In the genomic region with DNA sequence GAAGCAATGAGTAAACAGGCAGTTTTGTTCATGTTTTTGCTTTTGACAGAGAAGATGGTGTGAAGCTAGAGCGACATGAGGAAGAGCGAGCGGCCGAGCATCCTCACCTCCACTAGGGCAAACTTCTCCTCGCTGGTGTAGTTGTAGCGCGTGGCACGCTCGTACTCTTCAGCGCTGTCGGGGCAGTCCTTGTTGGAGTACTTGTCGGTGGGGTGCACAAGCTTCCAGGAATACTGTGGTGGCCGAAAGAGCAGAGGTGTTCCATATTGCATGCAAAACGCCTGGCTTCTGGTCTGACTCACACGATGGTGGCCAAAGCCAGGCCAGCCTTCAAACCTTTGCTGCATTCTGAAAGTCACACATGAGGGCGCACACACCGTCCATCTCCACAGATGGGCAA, we compare ENCODE assay signal across 1 cellular context.
TF ChIP-seq lines count a peak whose summit lies in the region.

No MANE protein-coding gene starts in this region.

TF ChIP-seq in IMR-90, 13 proteins besides CTCF, POLR2A, EP300 and RAD21:
- TF ChIP-seq ELK1 (IDR thresholded peaks at IDR 0.05; ENCODE audit: borderline replicate concordance, low read depth, low read length): no peak
